In the genomic region with DNA sequence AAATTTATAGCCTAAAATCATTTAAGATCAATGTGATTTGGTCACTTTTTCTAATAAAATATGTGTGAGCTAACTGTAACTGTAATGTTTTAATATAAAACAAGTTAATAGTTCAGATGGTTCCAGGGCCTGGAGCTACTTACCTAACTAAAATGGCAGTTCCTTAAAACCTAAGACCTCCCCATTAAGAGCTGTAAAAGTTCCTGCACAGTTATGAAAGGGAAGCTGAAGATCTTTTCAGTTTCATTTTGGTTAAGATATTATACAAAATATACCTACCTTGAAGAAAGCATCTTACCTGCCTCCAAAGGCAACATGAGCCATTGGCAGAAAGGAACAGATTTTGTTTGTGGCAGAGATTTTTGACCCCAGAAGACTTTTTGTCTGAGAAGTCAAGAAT, we compare ENCODE assay signal across 21 cellular contexts. TPM values are rescaled to one million over a fixed set of nuclear protein-coding genes. Genes with fewer than 3 reads are reported as not detected.
A peak's percentile ranks its signal among the peaks of the same experiment; 100 is the strongest.
DNase-seq lines count a peak whose midpoint lies in the region; ATAC-seq and TF ChIP-seq lines count a peak whose summit lies in the region.
"Had no signal": no experiment of that assay in that cellular context is flagged by ENCODE, and none has a peak within 500 bp of the region (broad histone marks: within the 10 kb centered on the region; RNA-seq: fewer than 3 reads in every experiment).

No MANE protein-coding gene starts in this region.

- intact Hi-C loops in CD8-positive, alpha-beta T cell (cut with DNase I, micrococcal nuclease), result no loop called here
- intact Hi-C loops in ascending aorta (cut with DNase I), result no loop called here

- CTCF ChIA-PET in CD8-positive, alpha-beta T cell (lab: Charles Lee), result no interaction called here

- no peaks in the 10 kb centered on the region for H3K4me1 ChIP-seq in CD8-positive, alpha-beta T cell (ENCODE audit: insufficient read depth, low read length)
- no peaks in the 10 kb centered on the region for H3K4me1 ChIP-seq in ascending aorta

- no peak overlapping the region for H3K4me3 Mint-ChIP-seq in CD8-positive, alpha-beta T cell
- H3K4me3 Mint-ChIP-seq: CD4-positive, alpha-beta T cell had no signal

- POLR2A ChIA-PET in CD8-positive, alpha-beta T cell (lab: Charles Lee), result interaction anchor here (0.7 to 1.5 kb wide), 2 partner anchors 20 to 216 kb away, joined by 3 read pairs; no protein-coding TSS in a partner anchor

- H3K4me1 Mint-ChIP-seq in CD8-positive, alpha-beta T cell (ENCODE audit: low read depth), result no peaks in the 10 kb centered on the region

- H3K27me3 Mint-ChIP-seq in CD8-positive, alpha-beta T cell (ENCODE audit: low read depth), result no peaks in the 10 kb centered on the region
- H3K27me3 Mint-ChIP-seq: CD4-positive, alpha-beta T cell had no signal

- ATAC-seq in CD8-positive, alpha-beta T cell, result no peak
- ATAC-seq in GM18870 (IDR thresholded peaks at IDR 0.05; ENCODE audit: unreplicated experiment) (peak; percentile 35), GM21529 (IDR thresholded peaks at IDR 0.05; ENCODE audit: unreplicated experiment) (peak; percentile 59), HG03558 (IDR thresholded peaks at IDR 0.05; ENCODE audit: extremely low read depth, unreplicated experiment) (peak; percentile 43)

- no peak for DNase-seq in CD8-positive, alpha-beta T cell
- DNase-seq in ascending aorta (ENCODE audit: low spot score in 2 of 2) (no peak), Kasumi-1 (lab: John Stamatoyannopoulos, UW) (no peak), COR-L47 (lab: John Stamatoyannopoulos, UW) (no peak)
- no peak for DNase-seq in stimulated activated CD4-positive, alpha-beta T cell treated with anti-CD3 and anti-CD28 coated beads, Interleukin-4, amount 100 ng/mL, for 24 hours
- DNase-seq: Calu3; CD4-positive, alpha-beta T cell; DMS53; EL; NCI-H1436; NCI-H1930; NCI-H226; NCI-H524 treated with DMSO at 0.1 percent for 48 hours; PC-9; SIG-M5 had no signal

- TF ChIP-seq CTCF in CD8-positive, alpha-beta T cell (IDR thresholded peaks at IDR 0.05), result no peak
- no peak for TF ChIP-seq CTCF in ascending aorta (IDR thresholded peaks at IDR 0.05)

- H3K36me3 ChIP-seq in CD8-positive, alpha-beta T cell (ENCODE audit: insufficient read depth, low read length), result peaks cover 9% of the 10 kb centered on the region
- H3K36me3 ChIP-seq in ascending aorta, result peaks cover 17 to 21% of the 10 kb centered on the region in 2 donors

- peak overlapping the region; percentile 14 for H3K27ac Mint-ChIP-seq in CD8-positive, alpha-beta T cell
- H3K27ac Mint-ChIP-seq: CD4-positive, alpha-beta T cell had no signal

- no peak overlapping the region for H3K4me3 ChIP-seq in CD8-positive, alpha-beta T cell (ENCODE audit: low read depth, low read length)
- H3K4me3 ChIP-seq in ascending aorta, result no peak overlapping the region
- H3K4me3 ChIP-seq: PC-9 had no signal

- H3K36me3 Mint-ChIP-seq in CD8-positive, alpha-beta T cell, result peaks cover 29% of the 10 kb centered on the region

- no peaks in the 10 kb centered on the region for H3K9me3 Mint-ChIP-seq in CD8-positive, alpha-beta T cell
- H3K9me3 Mint-ChIP-seq: CD4-positive, alpha-beta T cell had no signal

- H3K9me3 ChIP-seq in CD8-positive, alpha-beta T cell (ENCODE audit: low read length), result no peaks in the 10 kb centered on the region
- H3K9me3 ChIP-seq in ascending aorta, result no peaks in the 10 kb centered on the region

- no peaks in the 10 kb centered on the region for H3K27me3 ChIP-seq in CD8-positive, alpha-beta T cell (ENCODE audit: insufficient read depth, low read length)
- H3K27me3 ChIP-seq in ascending aorta, result no peaks in the 10 kb centered on the region

- H3K27ac ChIP-seq in CD8-positive, alpha-beta T cell (ENCODE audit: low read depth, low read length), result no peak overlapping the region
- H3K27ac ChIP-seq in ascending aorta, result no peak overlapping the region
- H3K27ac ChIP-seq: HL-60, KMS-11, PC-9, RWPE1 had no signal

RNA-seq across cellular contexts. Expression of a gene that starts 30.1 kb away (rescaled TPM):
- 1 to 10 TPM; 3.1 to 4.2 TPM for total RNA-seq in CD8-positive, alpha-beta T cell
- total RNA-seq in ascending aorta, result 0.53 TPM
